ENCODE assay signal across 10 cellular contexts in genomic region chr19:54030895-54031586, GRCh38. TPM values are rescaled to one million over a fixed set of nuclear protein-coding genes. Genes with fewer than 3 reads are reported as not detected.
DNase-seq lines count a peak whose midpoint lies in the region; ATAC-seq and TF ChIP-seq lines count a peak whose summit lies in the region.
"Had no signal": no experiment of that assay in that cellular context is flagged by ENCODE, and none has a peak within 500 bp of the region (broad histone marks: within the 10 kb centered on the region; RNA-seq: fewer than 3 reads in every experiment).

No MANE protein-coding gene starts in this region.

- no peak overlapping the region for H3K4ac ChIP-seq in H9 (ENCODE audit: low read depth, low read length)

- peak overlapping the region; percentile 77 for H3K4me3 ChIP-seq in ACC112 (ENCODE audit: low read depth, low read length)
- no peak overlapping the region for H3K4me3 ChIP-seq in RWPE2 (ENCODE audit: severe bottlenecking)
- peak overlapping the region; percentile 39 to 54 for H3K4me3 ChIP-seq in foreskin fibroblast (ENCODE audit: low read depth in 1 of 2, low read length in 2 of 2)

- no peak for DNase-seq in H9
- no peak for DNase-seq in RWPE2 (ENCODE audit: low spot score)
- peak; percentile 41 to 71 for DNase-seq in foreskin fibroblast
- DNase-seq in NCI-H146 treated with DMSO at 0.1 percent for 48 hours (lab: John Stamatoyannopoulos, UW; ENCODE audit: unreplicated experiment) = no peak
- no peak for DNase-seq in NCI-H774 (lab: John Stamatoyannopoulos, UW)
- DNase-seq in NCI-H446 (lab: John Stamatoyannopoulos, UW) = no peak
- DNase-seq: effector CD4-positive, alpha-beta T cell; stimulated activated CD4-positive, alpha-beta T cell treated with anti-CD3 and anti-CD28 coated beads, Interleukin-4, amount 100 ng/mL, for 24 hours had no signal

- H3K9me3 ChIP-seq in H9 (ENCODE audit: control insufficient read depth, low read depth, low read length) (no peaks in the 10 kb centered on the region), RWPE2 (ENCODE audit: severe bottlenecking) (no peaks in the 10 kb centered on the region)

- no peak overlapping the region for H2AK5ac ChIP-seq in H9 (ENCODE audit: insufficient read length, low read length)

- H3K27ac ChIP-seq in ACC112 (ENCODE audit: low read depth, low read length) (no peak overlapping the region), H9 (ENCODE audit: insufficient read length, low read depth, low read length) (no peak overlapping the region), RWPE2 (ENCODE audit: poor library complexity, severe bottlenecking) (no peak overlapping the region)

- H3K4me1 ChIP-seq in ACC112 (ENCODE audit: control insufficient read depth, insufficient read depth, low read length, unreplicated experiment) (peaks cover 9% of the 10 kb centered on the region), H9 (ENCODE audit: insufficient read depth, low read length) (peaks cover 3% of the 10 kb centered on the region), RWPE2 (ENCODE audit: insufficient read depth, poor library complexity, severe bottlenecking) (peaks cover 13% of the 10 kb centered on the region)

- no peak overlapping the region for H4K91ac ChIP-seq in H9 (ENCODE audit: insufficient read length, low read depth, low read length)

- ATAC-seq in RWPE2 (ENCODE audit: low read depth) = no peak
- ATAC-seq in GM18873 (IDR thresholded peaks at IDR 0.05; ENCODE audit: low FRiP score, unreplicated experiment) = no peak

- TF ChIP-seq CTCF in H9 (conservative IDR thresholded peaks at IDR 0.05) (peak; percentile 63), RWPE2 (IDR thresholded peaks at IDR 0.05; ENCODE audit: poor library complexity, severe bottlenecking) (peak; percentile 36), foreskin fibroblast (IDR thresholded peaks at IDR 0.05; ENCODE audit: low read depth, low read length) (peak; percentile 65)

- peaks cover 34 to 35% of the 10 kb centered on the region in 2 experiments for H3K4me1 Mint-ChIP-seq in H9

- no peak overlapping the region for H4K5ac ChIP-seq in H9 (ENCODE audit: insufficient read length, low read depth, low read length)

- no CpG with 5 or more reads among the region's 13 CpGs for WGBS in H9 (ENCODE audit: extremely low coverage, insufficient read length, low lambda C conversion rate)

- peaks cover 0 to 3% of the 10 kb centered on the region in 2 experiments; a peak in 1 of 5 replicates for H3K9me3 Mint-ChIP-seq in H9

- H4K8ac ChIP-seq in H9 (replicated peaks; ENCODE audit: insufficient read length, low read depth, low read length) = no peak overlapping the region

- no peaks in the 10 kb centered on the region for H3K27me3 ChIP-seq in ACC112 (ENCODE audit: insufficient read depth, low read length)
- H3K27me3 ChIP-seq in H9 (ENCODE audit: insufficient read depth, low read length) = no peaks in the 10 kb centered on the region
- H3K27me3 ChIP-seq in RWPE2 (ENCODE audit: insufficient read depth, poor library complexity, severe bottlenecking) = no peaks in the 10 kb centered on the region

- peaks cover 0 to 3% (median 0%) of the 10 kb centered on the region in 3 experiments; a peak in 2 of 7 replicates for H3K36me3 Mint-ChIP-seq in H9 (ENCODE audit: insufficient read depth in 1 of 3, low read depth in 3 of 3)

- H3K4me2 ChIP-seq in H9 (ENCODE audit: insufficient read depth, insufficient read length, low read length) = no peak overlapping the region

- H3K4me3 Mint-ChIP-seq in H9 = peak overlapping the region in 1 of 2 experiments; percentile 8; a peak in 1 of 5 replicates

- no peak overlapping the region for H2BK20ac ChIP-seq in H9 (ENCODE audit: low read depth, low read length, poor library complexity, severe bottlenecking)

- no peaks in the 10 kb centered on the region for H3K23me2 ChIP-seq in H9 (ENCODE audit: insufficient read length, low read depth, low read length, poor library complexity, severe bottlenecking)

- no peaks in the 10 kb centered on the region; the same call in 1 of the 2 replicates for H3K27me3 Mint-ChIP-seq in H9 (ENCODE audit: low read depth)

- H2BK120ac ChIP-seq in H9 (ENCODE audit: low read depth, low read length, poor library complexity, severe bottlenecking) = no peak overlapping the region

- no peak overlapping the region for H2BK5ac ChIP-seq in H9 (ENCODE audit: insufficient read length, low read length)

- no peak overlapping the region for H3K14ac ChIP-seq in H9 (ENCODE audit: insufficient read depth, low read length)

- peak overlapping the region; percentile 53 for H2AFZ ChIP-seq in ACC112 (ENCODE audit: low read length, unreplicated experiment)
- H2AFZ ChIP-seq in H9 (ENCODE audit: low read length) = no peak overlapping the region

- H3K56ac ChIP-seq in H9 (ENCODE audit: insufficient read length, low read depth, low read length) = no peak overlapping the region

- no peaks in the 10 kb centered on the region for H3K79me1 ChIP-seq in H9 (ENCODE audit: insufficient read depth, low read depth, low read length, poor library complexity, severe bottlenecking)

- no peaks in the 10 kb centered on the region for H4K20me1 ChIP-seq in H9 (ENCODE audit: control insufficient read depth, insufficient read depth, insufficient read length)

- no peak overlapping the region for H2BK12ac ChIP-seq in H9 (ENCODE audit: insufficient read length, low read depth, low read length)

- H3T11ph ChIP-seq in H9 (ENCODE audit: low read length) = no peak overlapping the region

- no peak overlapping the region for H3K18ac ChIP-seq in H9 (ENCODE audit: insufficient read length, low read depth, low read length)

- H3K36me3 ChIP-seq in ACC112 (ENCODE audit: insufficient read depth, low read length) (no peaks in the 10 kb centered on the region), RWPE2 (ENCODE audit: low read depth) (no peaks in the 10 kb centered on the region)

- no peak overlapping the region for H3K9ac ChIP-seq in H9 (ENCODE audit: extremely low read depth, insufficient read length, low read length)

- H3K79me2 ChIP-seq in ACC112 (ENCODE audit: control insufficient read depth, insufficient read depth, low read length, unreplicated experiment) (no peaks in the 10 kb centered on the region), H9 (ENCODE audit: insufficient read depth, low read length) (no peaks in the 10 kb centered on the region)

- no peak overlapping the region for H2BK15ac ChIP-seq in H9 (ENCODE audit: low read depth, low read length)

- H3K23ac ChIP-seq in H9 (ENCODE audit: insufficient read length, low read depth, low read length) = no peak overlapping the region

- peak overlapping the region; percentile 5 to 67 (median 7); a peak in 4 of 7 replicates for H3K27ac Mint-ChIP-seq in H9

RNA-seq across cellular contexts. Expression of gene VSTM1, which starts 32.7 kb away (rescaled TPM):
- 0.48 TPM in 1 of 2 replicates, not detected in the other for total RNA-seq in H9 (2021)

RNA-seq across cellular contexts. Expression of gene CACNG6, which starts 39.6 kb away (rescaled TPM):
- total RNA-seq in H9 (2021) = 1.6 and 2.0 TPM in 2 replicates

RNA-seq across cellular contexts. Expression of gene TARM1, which starts 50.1 kb away (rescaled TPM):
- total RNA-seq in H9 (2021) = not detected in 2 replicates

Comparison
In these comparisons a context has a peak if more than half of its experiments do, and no peak if none do; other contexts are left out.
1. DNase-seq: peak in foreskin fibroblast (2 of 2); none in H9 (single experiment), RWPE2 (single experiment), NCI-H146 treated with DMSO at 0.1 percent for 48 hours (single experiment), NCI-H774 (single experiment) and NCI-H446 (0 of 2).
2. Peak in every context shown above with its lines, with median percentiles within 50 percentile points of each other: CTCF ChIP-seq.